Comparison of ENCODE assay signal across 1 cellular context in genomic region chr20:31497838-31498540, GRCh38.
TF ChIP-seq lines count a peak whose summit lies in the region.

No MANE protein-coding gene starts in this region.

TF ChIP-seq in GM12878, 131 proteins besides CTCF, POLR2A, EP300 and RAD21:
- TF ChIP-seq BMI1 (IDR thresholded peaks at IDR 0.05; ENCODE audit: borderline replicate concordance) (peak; percentile 33; the same call in 1 of the 2 replicates), STAT3 (IDR thresholded peaks at IDR 0.05; ENCODE audit: low read depth, low read length) (no peak)
- TF ChIP-seq, protein P1, sequence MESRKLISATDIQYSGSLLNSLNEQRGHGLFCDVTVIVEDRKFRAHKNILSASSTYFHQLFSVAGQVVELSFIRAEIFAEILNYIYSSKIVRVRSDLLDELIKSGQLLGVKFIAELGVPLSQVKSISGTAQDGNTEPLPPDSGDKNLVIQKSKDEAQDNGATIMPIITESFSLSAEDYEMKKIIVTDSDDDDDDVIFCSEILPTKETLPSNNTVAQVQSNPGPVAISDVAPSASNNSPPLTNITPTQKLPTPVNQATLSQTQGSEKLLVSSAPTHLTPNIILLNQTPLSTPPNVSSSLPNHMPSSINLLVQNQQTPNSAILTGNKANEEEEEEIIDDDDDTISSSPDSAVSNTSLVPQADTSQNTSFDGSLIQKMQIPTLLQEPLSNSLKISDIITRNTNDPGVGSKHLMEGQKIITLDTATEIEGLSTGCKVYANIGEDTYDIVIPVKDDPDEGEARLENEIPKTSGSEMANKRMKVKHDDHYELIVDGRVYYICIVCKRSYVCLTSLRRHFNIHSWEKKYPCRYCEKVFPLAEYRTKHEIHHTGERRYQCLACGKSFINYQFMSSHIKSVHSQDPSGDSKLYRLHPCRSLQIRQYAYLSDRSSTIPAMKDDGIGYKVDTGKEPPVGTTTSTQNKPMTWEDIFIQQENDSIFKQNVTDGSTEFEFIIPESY (IDR thresholded peaks at IDR 0.05): no peak
